1 cellular context compared by ENCODE assay signal in the genomic region with DNA sequence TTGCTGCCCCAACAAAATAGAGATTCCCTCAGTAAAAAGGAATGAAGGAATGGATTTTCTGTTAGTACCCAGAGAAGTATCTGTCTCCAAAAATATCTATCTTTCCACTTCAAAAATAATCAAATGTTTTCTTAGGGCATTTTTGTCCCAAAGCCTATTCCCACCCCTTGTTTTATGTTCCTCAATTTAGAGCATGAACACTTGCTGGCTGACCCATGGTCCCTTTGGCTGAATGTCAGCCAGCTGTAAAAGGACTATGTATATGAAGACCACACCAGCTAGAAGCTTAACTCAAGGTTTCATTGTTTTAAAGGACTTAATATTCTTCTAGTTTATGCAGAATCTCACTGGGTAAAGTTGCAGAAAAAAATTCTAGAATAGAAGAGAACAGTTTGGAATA.
TF ChIP-seq lines count a peak whose summit lies in the region.

No MANE protein-coding gene starts in this region.

TF ChIP-seq in IMR-90, 13 proteins besides CTCF, POLR2A, EP300 and RAD21:
- TF ChIP-seq SMC3 (IDR thresholded peaks at IDR 0.05; ENCODE audit: low read depth, low read length), result no peak
- no peak for TF ChIP-seq RCOR1 (IDR thresholded peaks at IDR 0.05; ENCODE audit: insufficient replicate concordance, low read length)
- no peak for TF ChIP-seq MAFK (IDR thresholded peaks at IDR 0.05; ENCODE audit: low read depth, low read length)
- no peak for TF ChIP-seq MXI1 (IDR thresholded peaks at IDR 0.05; ENCODE audit: borderline replicate concordance, low read depth, low read length)
- TF ChIP-seq CHD1 (IDR thresholded peaks at IDR 0.05; ENCODE audit: low read depth, low read length), result no peak
- no peak for TF ChIP-seq MAZ (IDR thresholded peaks at IDR 0.05; ENCODE audit: borderline replicate concordance, low read depth, low read length)
- no peak for TF ChIP-seq BHLHE40 (IDR thresholded peaks at IDR 0.05; ENCODE audit: low read depth, low read length)
- no peak for TF ChIP-seq RFX5 (IDR thresholded peaks at IDR 0.05; ENCODE audit: low read depth, low read length)
- no peak for TF ChIP-seq CEBPB (IDR thresholded peaks at IDR 0.05; ENCODE audit: low read depth, low read length)
- TF ChIP-seq NFE2L2 (IDR thresholded peaks at IDR 0.05; ENCODE audit: low read depth, low read length), result no peak
- TF ChIP-seq USF2 (IDR thresholded peaks at IDR 0.05; ENCODE audit: low read depth, low read length), result no peak
- TF ChIP-seq, protein P1, sequence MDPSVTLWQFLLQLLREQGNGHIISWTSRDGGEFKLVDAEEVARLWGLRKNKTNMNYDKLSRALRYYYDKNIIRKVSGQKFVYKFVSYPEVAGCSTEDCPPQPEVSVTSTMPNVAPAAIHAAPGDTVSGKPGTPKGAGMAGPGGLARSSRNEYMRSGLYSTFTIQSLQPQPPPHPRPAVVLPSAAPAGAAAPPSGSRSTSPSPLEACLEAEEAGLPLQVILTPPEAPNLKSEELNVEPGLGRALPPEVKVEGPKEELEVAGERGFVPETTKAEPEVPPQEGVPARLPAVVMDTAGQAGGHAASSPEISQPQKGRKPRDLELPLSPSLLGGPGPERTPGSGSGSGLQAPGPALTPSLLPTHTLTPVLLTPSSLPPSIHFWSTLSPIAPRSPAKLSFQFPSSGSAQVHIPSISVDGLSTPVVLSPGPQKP (IDR thresholded peaks at IDR 0.05; ENCODE audit: borderline replicate concordance, low read depth, low read length), result no peak
- TF ChIP-seq FOS (IDR thresholded peaks at IDR 0.05; ENCODE audit: low read depth, low read length), result no peak
